ENCODE assay signal across 1 cellular context in the genomic region with DNA sequence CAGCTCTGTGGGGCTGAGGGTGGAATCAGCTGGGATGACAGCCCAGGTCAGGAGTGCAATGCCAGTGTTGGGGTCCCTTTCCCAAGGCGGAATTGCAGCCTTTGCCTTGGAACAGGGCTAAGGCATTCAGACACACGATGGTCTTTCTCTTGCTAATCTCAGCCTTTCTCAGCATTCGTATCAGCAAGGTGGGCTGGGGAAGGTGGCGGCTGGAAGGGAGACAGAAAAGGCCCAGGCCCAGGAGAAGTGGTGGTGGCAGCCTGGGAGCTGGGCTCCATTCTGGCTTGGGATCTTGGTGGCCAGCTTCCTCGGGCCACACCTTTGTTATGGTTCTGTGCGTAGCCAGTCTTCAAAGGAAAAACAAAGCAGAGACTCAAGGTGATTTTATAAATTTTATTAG.
TF ChIP-seq lines count a peak whose summit lies in the region.

No MANE protein-coding gene starts in this region.

TF ChIP-seq in GM23338, 12 proteins besides CTCF, POLR2A, EP300 and RAD21:
- TF ChIP-seq CREB1 (CRISPR knock-in tag; IDR thresholded peaks at IDR 0.05; ENCODE audit: low read depth) (no peak), ZNF331 (CRISPR knock-in tag; IDR thresholded peaks at IDR 0.05; ENCODE audit: low read depth) (no peak), JUNB (IDR thresholded peaks at IDR 0.05; ENCODE audit: unreplicated experiment) (no peak), REST (IDR thresholded peaks at IDR 0.05; ENCODE audit: unreplicated experiment) (no peak), ZNF462 (CRISPR knock-in tag; IDR thresholded peaks at IDR 0.05) (no peak), NANOG (IDR thresholded peaks at IDR 0.05; ENCODE audit: borderline replicate concordance) (no peak), EZH2 (IDR thresholded peaks at IDR 0.05; ENCODE audit: low read depth, unreplicated experiment) (no peak), POLR2AphosphoS5 (IDR thresholded peaks at IDR 0.05; ENCODE audit: low read depth) (no peak)
